In genomic region chr18:4106407-4107033, GRCh38 we compare ENCODE assay signal across 8 cellular contexts.
A peak's percentile ranks its signal among the peaks of the same experiment; 100 is the strongest.
DNase-seq lines count a peak whose midpoint lies in the region; ATAC-seq and TF ChIP-seq lines count a peak whose summit lies in the region.

No MANE protein-coding gene starts in this region.

- ATAC-seq in GM18508 (IDR thresholded peaks at IDR 0.05; ENCODE audit: insufficient read depth, unreplicated experiment) (peak; percentile 62), left ventricle myocardium superior (peak; percentile 45), sciatic nerve (peak; percentile 82), GM18861 (IDR thresholded peaks at IDR 0.05; ENCODE audit: unreplicated experiment) (no peak)

- H3K4me3 ChIP-seq in BE2C (ENCODE audit: low read depth, low read length) (no peak overlapping the region), HL-60 (replicated peaks; ENCODE audit: insufficient read depth, low read length) (no peak overlapping the region), SJSA1 (no peak overlapping the region)

- DNase-seq in BE2C (peak; percentile 40), HL-60 (ENCODE audit: low read depth in 1 of 2, low spot score in 1 of 2) (peak; percentile 32 to 55), SJSA1 (ENCODE audit: low read depth in 1 of 2, low spot score in 2 of 2) (peak; percentile 35 to 54), left ventricle myocardium superior (peak; percentile 52), sciatic nerve (ENCODE audit: low spot score) (peak; percentile 87)
- DNase-seq in activated naive CD8-positive, alpha-beta T cell treated with anti-CD3 and anti-CD28 coated beads, Interleukin-2, amount 50 U/mL, for 16 hours (ENCODE audit: low read depth, low spot score) = peak; percentile 13

- no peaks in the 10 kb centered on the region for H3K36me3 ChIP-seq in BE2C
- H3K36me3 ChIP-seq in SJSA1 = no peaks in the 10 kb centered on the region

- H3K9me3 ChIP-seq in BE2C (no peaks in the 10 kb centered on the region), SJSA1 (replicated peaks) (no peaks in the 10 kb centered on the region)

- TF ChIP-seq CTCF in BE2C (IDR thresholded peaks at IDR 0.05; ENCODE audit: low read depth, low read length) (peak; percentile 59), HL-60 (IDR thresholded peaks at IDR 0.05; ENCODE audit: insufficient read depth, low read length) (peak; percentile 98)

- H3K27ac ChIP-seq in HL-60 (replicated peaks) (no peak overlapping the region), SJSA1 (no peak overlapping the region)

- intact Hi-C loops in left ventricle myocardium superior (cut with micrococcal nuclease) = no loop called here
- intact Hi-C loops in sciatic nerve (cut with DNase I) = no loop called here

- H3K27me3 ChIP-seq in BE2C (no peaks in the 10 kb centered on the region), HL-60 (ENCODE audit: insufficient read depth, poor library complexity, severe bottlenecking) (no peaks in the 10 kb centered on the region), SJSA1 (replicated peaks) (peaks cover 6% of the 10 kb centered on the region; the same call in 1 of the 2 replicates)

- no peaks in the 10 kb centered on the region for H3K4me1 ChIP-seq in BE2C
- H3K4me1 ChIP-seq in SJSA1 (replicated peaks) = no peaks in the 10 kb centered on the region

Comparison
In these comparisons a context has a peak if more than half of its experiments do, and no peak if none do; other contexts are left out.
1. DNase-seq: peak in every context shown above with its lines; median percentile 87 in sciatic nerve; 52 in left ventricle myocardium superior; 44 in SJSA1; 44 in HL-60; 40 in BE2C; 13 in activated naive CD8-positive, alpha-beta T cell treated with anti-CD3 and anti-CD28 coated beads, Interleukin-2, amount 50 U/mL, for 16 hours.